In genomic region chr11:66616379-66617147, GRCh38 we compare ENCODE assay signal across 1 cellular context.
TF ChIP-seq lines count a peak whose summit lies in the region.

Gene RBM14, plus strand, starts transcription at chr11:66616630. Its CDS starts 91 bp downstream, at chr11:66616721.

TF ChIP-seq in K562, 482 proteins besides CTCF, POLR2A, EP300 and RAD21 (continued from another document and continues in another):
- peak; percentile 86 to 91 for TF ChIP-seq MNT (conservative IDR thresholded peaks at IDR 0.05)
- TF ChIP-seq FOSL1 (tag; conservative IDR thresholded peaks at IDR 0.05), result peak; percentile 52; the same call in 1 of the 2 replicates
- TF ChIP-seq LCOR (CRISPR knock-in tag; IDR thresholded peaks at IDR 0.05), result peak; percentile 86
- no peak for TF ChIP-seq NCOA1 (IDR thresholded peaks at IDR 0.05; ENCODE audit: low read depth)
- TF ChIP-seq PKNOX1 (IDR thresholded peaks at IDR 0.05), result peak; percentile 92
- TF ChIP-seq MTA3 (IDR thresholded peaks at IDR 0.05; ENCODE audit: borderline replicate concordance), result peak; percentile 86; the same call in 1 of the 2 replicates
- TF ChIP-seq ZNF766 (CRISPR knock-in tag; conservative IDR thresholded peaks at IDR 0.05), result peak; percentile 97
- peak; percentile 82; the same call in 1 of the 2 replicates for TF ChIP-seq ZNF431 (CRISPR knock-in tag; IDR thresholded peaks at IDR 0.05)
- TF ChIP-seq SP2 (IDR thresholded peaks at IDR 0.05; ENCODE audit: extremely low read depth, low read depth, low read length, poor library complexity, severe bottlenecking), result peak; percentile 71
- TF ChIP-seq TBP (optimal IDR thresholded peaks at IDR 0.05; ENCODE audit: low read depth, low read length), result peak; percentile 97
- TF ChIP-seq BCLAF1 (IDR thresholded peaks at IDR 0.05; ENCODE audit: borderline replicate concordance in 1 of 2, control insufficient read depth in 1 of 2, low read depth in 2 of 2, low read length in 1 of 2), result no peak
- TF ChIP-seq GMEB1 (CRISPR knock-in tag; IDR thresholded peaks at IDR 0.05), result no peak; the same call in 1 of the 2 replicates
- TF ChIP-seq ZNF12 (CRISPR knock-in tag; IDR thresholded peaks at IDR 0.05), result 0 out of 2 replicates have a peak, but pooled peaks have one; percentile 22
- peak; percentile 59 for TF ChIP-seq PRDM10 (IDR thresholded peaks at IDR 0.05; ENCODE audit: partially characterized antibody)
- peak in 1 of 2 experiments; percentile 37; a peak in 2 of 4 replicates for TF ChIP-seq ZMIZ1 (IDR thresholded peaks at IDR 0.05; ENCODE audit: low read depth in 2 of 2, low read length in 2 of 2)
- peak; percentile 99 for TF ChIP-seq POLR2B (IDR thresholded peaks at IDR 0.05; ENCODE audit: low read depth, partially characterized antibody)
- TF ChIP-seq MTA1 (IDR thresholded peaks at IDR 0.05; ENCODE audit: borderline replicate concordance), result no peak
- peak; percentile 90 for TF ChIP-seq VEZF1 (CRISPR knock-in tag; IDR thresholded peaks at IDR 0.05)
- TF ChIP-seq ATF4 (CRISPR knock-in tag; IDR thresholded peaks at IDR 0.05), result 0 out of 2 replicates have a peak, but pooled peaks have one; percentile 19
- peak; percentile 97 for TF ChIP-seq POLR2AphosphoS5 (IDR thresholded peaks at IDR 0.05; ENCODE audit: control insufficient read depth, insufficient read depth, low read depth, low read length)
- no peak for TF ChIP-seq ZNF217 (CRISPR knock-in tag; IDR thresholded peaks at IDR 0.05)
- no peak for TF ChIP-seq FOXO4 (CRISPR knock-in tag; IDR thresholded peaks at IDR 0.05)
- no peak for TF ChIP-seq RBM34 (IDR thresholded peaks at IDR 0.05; ENCODE audit: borderline replicate concordance, insufficient read depth, low read length)
- TF ChIP-seq BHLHE40 (IDR thresholded peaks at IDR 0.05; ENCODE audit: low read length), result peak; percentile 31
- TF ChIP-seq ZNF24 (IDR thresholded peaks at IDR 0.05), result no peak
- TF ChIP-seq CHD1 (IDR thresholded peaks at IDR 0.05; ENCODE audit: low read length), result peak; percentile 76
- peak; percentile 80 for TF ChIP-seq SIN3B (IDR thresholded peaks at IDR 0.05; ENCODE audit: low read depth)
- peak; percentile 83 for TF ChIP-seq E2F1 (CRISPR knock-in tag; IDR thresholded peaks at IDR 0.05)
- peak; percentile 71 for TF ChIP-seq FOXM1 (IDR thresholded peaks at IDR 0.05; ENCODE audit: low read depth)
- peak; percentile 91; the same call in 1 of the 2 replicates for TF ChIP-seq FOXM1 (CRISPR knock-in tag; IDR thresholded peaks at IDR 0.05; ENCODE audit: low read depth)
- TF ChIP-seq ZNF197 (CRISPR knock-in tag; IDR thresholded peaks at IDR 0.05; ENCODE audit: low read depth), result peak; percentile 93; the same call in 1 of the 2 replicates
- peak; percentile 61 to 71; a peak in 2 of 4 replicates for TF ChIP-seq SIN3A (IDR thresholded peaks at IDR 0.05; ENCODE audit: borderline replicate concordance in 2 of 2, control insufficient read depth in 1 of 2, low read depth in 2 of 2, low read length in 2 of 2)
- no peak for TF ChIP-seq KAT8 (IDR thresholded peaks at IDR 0.05; ENCODE audit: low read depth)
- no peak for TF ChIP-seq ZNF274 (IDR thresholded peaks at IDR 0.05; ENCODE audit: borderline replicate concordance, low read depth, low read length)
- no peak for TF ChIP-seq ILF3 (IDR thresholded peaks at IDR 0.05; ENCODE audit: borderline replicate concordance)
- TF ChIP-seq PTRF (tag; IDR thresholded peaks at IDR 0.05), result no peak
